8 cellular contexts compared by ENCODE assay signal in the genomic region with DNA sequence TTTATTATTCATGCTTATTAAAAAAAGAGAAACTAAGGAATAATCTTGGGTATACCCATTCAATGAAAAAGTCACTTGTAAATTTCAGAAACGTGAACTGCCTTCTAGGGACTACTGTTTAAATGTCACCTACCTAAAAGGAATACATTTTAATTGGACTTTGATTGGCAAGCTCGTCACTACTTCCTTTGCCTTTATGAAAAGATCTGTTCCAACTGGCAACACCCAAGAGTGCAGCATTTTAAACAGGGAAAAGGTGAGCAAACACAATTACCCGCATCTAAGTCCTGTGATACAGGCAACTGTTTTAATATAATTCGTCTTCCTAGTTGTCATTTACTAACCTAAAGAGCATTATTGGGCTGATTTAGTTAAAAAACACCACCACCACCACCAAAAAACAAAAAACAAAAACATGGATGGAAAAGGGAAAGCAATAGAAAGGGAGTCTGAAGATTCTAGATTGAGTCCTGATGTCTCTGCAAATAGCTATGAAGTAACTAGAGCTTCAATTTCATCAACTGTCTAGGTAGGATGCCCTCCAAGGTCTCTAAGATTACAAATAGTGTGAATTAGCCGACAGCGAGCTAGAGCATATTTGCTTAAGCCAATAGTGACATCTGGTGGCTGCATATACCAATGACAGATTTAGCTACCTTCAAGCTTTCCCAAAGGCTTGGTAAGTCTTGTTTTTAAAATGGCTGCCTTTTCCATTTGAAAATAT. TPM values are rescaled to one million over a fixed set of nuclear protein-coding genes. Genes with fewer than 3 reads are reported as not detected.
DNase-seq lines count a peak whose midpoint lies in the region; ATAC-seq, FAIRE-seq and TF ChIP-seq lines count a peak whose summit lies in the region.

No MANE protein-coding gene starts in this region.

- peak; percentile 95 for ATAC-seq in HG02678 (IDR thresholded peaks at IDR 0.05; ENCODE audit: unreplicated experiment)

- FAIRE-seq in bronchial epithelial cell (lab: Jason Lieb, UNC) (no peak), islet of Langerhans (lab: Jason Lieb, UNC) (peak; percentile 100)

- TF ChIP-seq CTCF in GM13976 (IDR thresholded peaks at IDR 0.05; ENCODE audit: borderline replicate concordance, control extremely low read depth, extremely low read depth, insufficient read depth, missing control alignments) (peak; percentile 68), bronchial epithelial cell (IDR thresholded peaks at IDR 0.05; ENCODE audit: insufficient read depth, low read length, severe bottlenecking) (peak; percentile 72)

- in situ Hi-C loops in GM13976 (cut with MboI; ENCODE audit: low sequenced_read_pairs, unreplicated experiment): no loop called here

- DNase-seq in AG20443 (ENCODE audit: low spot score): peak; percentile 76
- peak; percentile 72 for DNase-seq in GM13976 (ENCODE audit: low spot score)
- DNase-seq in MV-4-11 (lab: John Stamatoyannopoulos, UW): peak; percentile 79
- peak; percentile 81 for DNase-seq in RPMI8226
- DNase-seq in bronchial epithelial cell (ENCODE audit: low read depth): peak; percentile 84
- peak; percentile 19 for DNase-seq in stimulated activated CD8-positive, alpha-beta memory T cell treated with anti-CD3 and anti-CD28 coated beads, Interleukin-12 subunit alpha, Interleukin-12 subunit beta, amount 100 ng/mL, for 1 hour (ENCODE audit: low read depth)

- no peaks in the 10 kb centered on the region for H3K36me3 ChIP-seq in bronchial epithelial cell (ENCODE audit: control insufficient read depth, insufficient read depth, low read length)

- H3K4me3 ChIP-seq in bronchial epithelial cell (ENCODE audit: low read depth, low read length): no peak overlapping the region

- no peaks in the 10 kb centered on the region for H3K27me3 ChIP-seq in bronchial epithelial cell (ENCODE audit: control insufficient read depth, insufficient read depth, low read length)

RNA-seq across cellular contexts. Expression of gene ICA1, which starts 33.8 kb away (rescaled TPM):
- total RNA-seq in bronchial epithelial cell: 10.5 and 14.8 TPM in 2 replicates

Comparison
In these comparisons a context has a peak if more than half of its experiments do, and no peak if none do; other contexts are left out.
1. DNase-seq: peak in every context shown above with its lines; median percentile 84 in bronchial epithelial cell; 81 in RPMI8226; 79 in MV-4-11; 76 in AG20443; 72 in GM13976; 19 in stimulated activated CD8-positive, alpha-beta memory T cell treated with anti-CD3 and anti-CD28 coated beads, Interleukin-12 subunit alpha, Interleukin-12 subunit beta, amount 100 ng/mL, for 1 hour.